In genomic region chr16:57723170-57723569, GRCh38 we compare ENCODE assay signal across 16 cellular contexts. TPM values are rescaled to one million over a fixed set of nuclear protein-coding genes. Genes with fewer than 3 reads are reported as not detected.
DNase-seq lines count a peak whose midpoint lies in the region; ATAC-seq, FAIRE-seq and TF ChIP-seq lines count a peak whose summit lies in the region.
"Had no signal": no experiment of that assay in that cellular context is flagged by ENCODE, and none has a peak within 500 bp of the region (broad histone marks: within the 10 kb centered on the region; RNA-seq: fewer than 3 reads in every experiment).

No MANE protein-coding gene starts in this region.

- H3K9me1 ChIP-seq in IMR-90 (ENCODE audit: insufficient read depth, low read length): no peaks in the 10 kb centered on the region
- H3K9me1 ChIP-seq in K562 (ENCODE audit: control insufficient read depth, insufficient read depth, low read length): no peaks in the 10 kb centered on the region

- FAIRE-seq in A549 (lab: Jason Lieb, UNC) (no peak), K562 (lab: Jason Lieb, UNC) (peak; percentile 35), GM12892 (lab: Jason Lieb, UNC) (no peak)
- FAIRE-seq: H54 had no signal

- DNase-seq in A549 (ENCODE audit: low read depth in 1 of 2, low spot score in 1 of 2) (peak in 1 of 2 experiments; percentile 63), IMR-90 (no peak), K562 (ENCODE audit: extremely low read depth in 1 of 4, low spot score in 3 of 4) (peak; percentile 42 to 67 (median 50)), kidney tubule cell (ENCODE audit: low spot score) (peak; percentile 21), GM12892 (ENCODE audit: insufficient read length) (no peak), superior temporal gyrus (ENCODE audit: extremely low spot score) (no peak)
- DNase-seq in stimulated activated naive CD8-positive, alpha-beta T cell treated with anti-CD3 and anti-CD28 coated beads, Interleukin-15, Interleukin-2, amounts not matched to agents 100 U/mL and 50 U/mL, for 24 hours: no peak
- DNase-seq: BE2C; central memory CD4-positive, alpha-beta T cell; gastrocnemius medialis had no signal

- H2BK120ac ChIP-seq in IMR-90 (ENCODE audit: low read depth, low read length): no peak overlapping the region

- H4K8ac ChIP-seq in IMR-90 (ENCODE audit: low read depth in 2 of 2, low read length in 2 of 2): no peak overlapping the region

- no peak overlapping the region for H2AK9ac ChIP-seq in IMR-90 (replicated peaks; ENCODE audit: low read depth, low read length, poor library complexity)

- no peak overlapping the region for H2AK5ac ChIP-seq in IMR-90 (ENCODE audit: low read depth, low read length)

- dilution Hi-C loops in IMR-90 (cut with HindIII; ENCODE audit: low sequenced_read_pairs, unreplicated experiment): no loop called here

- POLR2A ChIA-PET in A549 (lab: Yijun Ruan, JAX) (no interaction called here), IMR-90 (lab: Charles Lee; ENCODE audit: unreplicated experiment) (no interaction called here), K562 (lab: Yijun Ruan, JAX) (interaction anchor here (0.6 to 1.5 kb wide), 3 partner anchors 12 to 89 kb away, joined by 3 to 8 read pairs (median 5); partner anchors contain the start of gene KATNB1)

- H3K9me3 ChIP-seq in A549 (no peaks in the 10 kb centered on the region), IMR-90 (ENCODE audit: control insufficient read depth, insufficient read depth, low read length) (no peaks in the 10 kb centered on the region), K562 (replicated peaks; ENCODE audit: control insufficient read depth, insufficient read depth, low read depth, low read length) (no peaks in the 10 kb centered on the region)
- H3K9me3 ChIP-seq: BE2C, gastrocnemius medialis had no signal

- TF ChIP-seq EP300 in A549 (IDR thresholded peaks at IDR 0.05) (no peak), K562 (IDR thresholded peaks at IDR 0.05; ENCODE audit: low read length) (no peak)

- BruUV-seq in IMR-90 (replicated peaks; lab: Mats Ljungman, UMichigan): no TSS peak
- BruUV-seq in K562 (replicated peaks; lab: Mats Ljungman, UMichigan): no TSS peak

- H3K56ac ChIP-seq in IMR-90 (ENCODE audit: extremely low read depth, insufficient read depth, low read length): no peak overlapping the region

- no peak overlapping the region for H2BK5ac ChIP-seq in IMR-90 (ENCODE audit: low read depth, low read length, poor library complexity, severe bottlenecking)

- no peak overlapping the region for H3K9ac ChIP-seq in IMR-90 (ENCODE audit: low read depth, low read length)
- H3K9ac ChIP-seq in K562 (ENCODE audit: insufficient read depth in 1 of 2, low read depth in 2 of 2, low read length in 2 of 2): peak overlapping the region in 1 of 2 experiments; percentile 10; a peak in 1 of 4 replicates
- H3K9ac ChIP-seq: KMS-11 had no signal

- H2BK20ac ChIP-seq in IMR-90 (ENCODE audit: low read depth, low read length): no peak overlapping the region

- no peak overlapping the region for H3K4me3 ChIP-seq in A549
- H3K4me3 ChIP-seq in IMR-90 (ENCODE audit: insufficient read depth, low read depth, low read length): no peak overlapping the region
- H3K4me3 ChIP-seq in K562: no peak overlapping the region
- H3K4me3 ChIP-seq: gastrocnemius medialis had no signal

- H3K14ac ChIP-seq in IMR-90 (replicated peaks; ENCODE audit: low read depth, low read length): no peak overlapping the region

- no peaks in the 10 kb centered on the region for H3K79me1 ChIP-seq in IMR-90 (ENCODE audit: low read depth in 1 of 2, low read length in 2 of 2)

- H3K4me1 ChIP-seq in A549 (peaks cover 15% of the 10 kb centered on the region; the same call in 2 of the 3 replicates), IMR-90 (ENCODE audit: control insufficient read depth, insufficient read depth, low read length) (no peaks in the 10 kb centered on the region), K562 (replicated peaks in 1 of 2; ENCODE audit: control insufficient read depth in 2 of 2, insufficient read depth in 2 of 2, low read length in 2 of 2) (peaks cover 12 to 14% of the 10 kb centered on the region in 2 experiments)
- H3K4me1 ChIP-seq: gastrocnemius medialis had no signal

- no peak overlapping the region for H4K5ac ChIP-seq in IMR-90 (ENCODE audit: low read depth, low read length)

- H3K36me3 ChIP-seq in IMR-90 (ENCODE audit: control insufficient read depth, insufficient read depth, low read length) (no peaks in the 10 kb centered on the region), K562 (ENCODE audit: control insufficient read depth, insufficient read depth, low read length) (no peaks in the 10 kb centered on the region)
- H3K36me3 ChIP-seq: BE2C, gastrocnemius medialis had no signal

- H3K27ac ChIP-seq in A549 (no peak overlapping the region), IMR-90 (ENCODE audit: insufficient read depth, low read length) (no peak overlapping the region), K562 (ENCODE audit: extremely low read depth, low read depth, low read length) (no peak overlapping the region)
- H3K27ac ChIP-seq: gastrocnemius medialis, KMS-11 had no signal

- WGBS in A549 (ENCODE audit: missing lambda C conversion rate): 44% methylated on average over 7 of the region's 7 CpGs
- WGBS in IMR-90 (ENCODE audit: extremely low coverage in 2 of 2, insufficient read length in 1 of 2), 2 experiments: 58% methylated on average over 2 of the region's 7 CpGs; no CpG with 5 or more reads in 1 of the 2 experiments
- WGBS in K562 (ENCODE audit: insufficient coverage, low coverage, missing lambda C conversion rate): 22% methylated on average over 7 of the region's 7 CpGs

- TF ChIP-seq CTCF in A549 (IDR thresholded peaks at IDR 0.05) (peak; percentile 40), IMR-90 (conservative IDR thresholded peaks at IDR 0.05; ENCODE audit: low read depth, low read length) (peak; percentile 17; the same call in 1 of the 2 replicates), K562 (IDR thresholded peaks at IDR 0.05 in 2 of 3, conservative IDR thresholded peaks at IDR 0.05 in 1 of 3; ENCODE audit: insufficient read depth in 2 of 3, low read depth in 1 of 3, low read length in 3 of 3) (peak; percentile 66 to 73 (median 67))

- intact Hi-C loops in IMR-90 (cut with micrococcal nuclease): no loop called here
- intact Hi-C loops in K562 (cut with micrococcal nuclease): loop anchor here (5.0 kb wide), 1 partner anchor 131 kb away; no protein-coding TSS in a partner anchor

- H3K18ac ChIP-seq in IMR-90 (ENCODE audit: low read depth, low read length): no peak overlapping the region

- no peak overlapping the region for H4K91ac ChIP-seq in IMR-90 (ENCODE audit: insufficient read depth, low read depth, low read length)

- in situ Hi-C loops in IMR-90 (cut with MboI; ENCODE audit: low sequenced_read_pairs): no loop called here
- in situ Hi-C loops in K562 (cut with MboI): no loop called here

- no peak overlapping the region for H2BK15ac ChIP-seq in IMR-90 (ENCODE audit: low read depth, low read length)

- TF ChIP-seq RAD21 in A549 (conservative IDR thresholded peaks at IDR 0.05 in 1 of 2, IDR thresholded peaks at IDR 0.05 in 1 of 2): peak; percentile 62 to 82
- TF ChIP-seq RAD21 in IMR-90 (IDR thresholded peaks at IDR 0.05; ENCODE audit: low read length): no peak
- peak; percentile 34 to 73; a peak in 2 of 4 replicates for TF ChIP-seq RAD21 in K562 (CRISPR knock-in tag; conservative IDR thresholded peaks at IDR 0.05 in 1 of 2, IDR thresholded peaks at IDR 0.05 in 1 of 2)

- peaks cover 13% of the 10 kb centered on the region for H3K27me3 ChIP-seq in IMR-90 (ENCODE audit: control insufficient read depth, insufficient read depth, low read length)
- peaks cover 0 to 6% of the 10 kb centered on the region in 2 experiments; a peak in 1 of 5 replicates for H3K27me3 ChIP-seq in K562 (ENCODE audit: control insufficient read depth in 2 of 2, insufficient read depth in 2 of 2, low read length in 2 of 2)
- H3K27me3 ChIP-seq: BE2C, gastrocnemius medialis had no signal

- no peak overlapping the region for H3K23ac ChIP-seq in IMR-90 (ENCODE audit: low read depth, low read length)

- H4K20me1 ChIP-seq in IMR-90 (ENCODE audit: insufficient read depth, low read length) (no peaks in the 10 kb centered on the region), K562 (replicated peaks; ENCODE audit: control insufficient read depth, insufficient read depth, low read length) (no peaks in the 10 kb centered on the region)

- TF ChIP-seq POLR2A in A549 (IDR thresholded peaks at IDR 0.05; ENCODE audit: low read length): no peak
- no peak for TF ChIP-seq POLR2A in IMR-90 (IDR thresholded peaks at IDR 0.05; ENCODE audit: low read depth, low read length)
- TF ChIP-seq POLR2A in K562 (conservative IDR thresholded peaks at IDR 0.05): no peak
- no peak for TF ChIP-seq POLR2A in GM12892 (IDR thresholded peaks at IDR 0.05; ENCODE audit: low read depth, low read length)

- CTCF ChIA-PET in A549 (lab: Yijun Ruan, JAX): interaction anchor here (0.6 to 5.0 kb wide), 18 partner anchors 9 to 295 kb away, joined by 3 to 42 read pairs (median 4); partner anchors contain the start of genes KATNB1, USB1 and ZNF319
- CTCF ChIA-PET in IMR-90 (lab: Yijun Ruan, JAX): no interaction called here
- CTCF ChIA-PET in K562 (lab: Yijun Ruan, JAX; ENCODE audit: low intra/inter-chr PET ratio): no interaction called here

- H2AFZ ChIP-seq in IMR-90 (replicated peaks; ENCODE audit: low read length, poor library complexity): no peak overlapping the region
- H2AFZ ChIP-seq in K562 (ENCODE audit: low read depth, low read length): peak overlapping the region; percentile 15; the same call in 1 of the 2 replicates

- H3K4me2 ChIP-seq in A549 (no peak overlapping the region), IMR-90 (ENCODE audit: low read depth, low read length) (no peak overlapping the region), K562 (ENCODE audit: insufficient read depth, low read length) (no peak overlapping the region)
- H3K4me2 ChIP-seq: KMS-11 had no signal

- ATAC-seq in A549: peak in 1 of 2 experiments; percentile 60; a peak in 3 of 6 replicates
- no peak for ATAC-seq in IMR-90 (ENCODE audit: low read depth)
- peak; percentile 75 for ATAC-seq in K562
- no peak for ATAC-seq in GM21786 (IDR thresholded peaks at IDR 0.05; ENCODE audit: unreplicated experiment)
- no peak for ATAC-seq in stimulated activated naive CD8-positive, alpha-beta T cell treated with anti-CD3 and anti-CD28 coated beads, Interleukin-15, Interleukin-2, amounts not matched to agents 100 U/mL and 50 U/mL, for 24 hours
- ATAC-seq: gastrocnemius medialis had no signal

- no peak overlapping the region for H3K4ac ChIP-seq in IMR-90 (ENCODE audit: low read depth, low read length)

- no peaks in the 10 kb centered on the region for H3K79me2 ChIP-seq in K562 (ENCODE audit: control insufficient read depth, insufficient read depth, low read length)

RNA-seq across cellular contexts. Expression of gene KATNB1, which starts 12.4 kb away (rescaled TPM):
- polyA plus RNA-seq in A549 (2011; rRNA removed) (18.6 and 21.1 TPM in 2 replicates), A549 (2017; fragmentation: RNase III; extraction: RNeasy Plus Mini Kit Qiagen cat#74134 plus additional on column Dnase treatment) (18.1 to 21.0 TPM (median 19.1 TPM) in 3 replicates), IMR-90 (2012; rRNA removed) (23.5 and 27.6 TPM in 2 replicates), K562 (2011; rRNA removed) (21.9 and 35.8 TPM in 2 replicates), K562 (2014; fragmentation: Illumina TruSeq; extraction: Trizol) (34.2 and 55.7 TPM in 2 replicates), K562 (2014; fragmentation: Nextera tagmentation; extraction: Ambion mirVana) (1 to 10 TPM; 1.2 to 2.6 TPM), K562 (2014; rRNA removed) (39.6 and 48.0 TPM in 2 replicates)
- polyA plus RNA-seq in A549 (2012; cell fraction: cytosol; rRNA removed): 43.2 and 53.0 TPM in 2 replicates
- 124 and 158 TPM in 2 replicates for polyA plus RNA-seq in A549 (2012; cell fraction: nucleus; rRNA removed)
- polyA minus RNA-seq in A549 (2011; rRNA and poly(A)+ RNA removed): 14.3 and 22.3 TPM in 2 replicates
- total RNA-seq in IMR-90 (2012; rRNA removed) (10.9 and 14.2 TPM in 2 replicates), K562 (2014; rRNA removed) (41.7 and 49.9 TPM in 2 replicates), K562 (2014; rRNA removed; fragmentation: Illumina TruSeq; extraction: Trizol) (11.0 and 12.4 TPM in 2 replicates), K562 (2015; rRNA removed; fragmentation: Illumina TruSeq; extraction: Trizol) (16.2 and 19.2 TPM in 2 replicates), K562 (2021) (50.2 and 52.6 TPM in 2 replicates)
- 15.9 and 23.1 TPM in 2 replicates for polyA plus RNA-seq in IMR-90 (2012; cell fraction: cytosol; rRNA removed)
- polyA plus RNA-seq in IMR-90 (2012; cell fraction: nucleus; rRNA removed; ENCODE audit: low replicate concordance): 67.2 and 166 TPM in 2 replicates
- 32.2 and 108 TPM in 2 replicates for total RNA-seq in K562 (2011; cell fraction: chromatin; rRNA removed; ENCODE audit: low replicate concordance)
- total RNA-seq in K562 (2011; cell fraction: nucleolus; rRNA removed): 85.9 and 107 TPM in 2 replicates
- 35.6 and 47.7 TPM in 2 replicates for total RNA-seq in K562 (2011; cell fraction: nucleoplasm; rRNA removed)
- 23.3 and 42.8 TPM in 2 replicates for polyA plus RNA-seq in K562 (2011; cell fraction: cytosol; rRNA removed)
- 157 and 196 TPM in 2 replicates for polyA plus RNA-seq in K562 (2011; cell fraction: nucleus; rRNA removed)
- 32.5 and 46.3 TPM in 2 replicates for polyA plus RNA-seq in K562 (2012)
- 9.4 and 10.4 TPM in 2 replicates for polyA minus RNA-seq in K562 (2011; rRNA and poly(A)+ RNA removed)
- 17.7 and 29.2 TPM in 2 replicates for polyA minus RNA-seq in K562 (2011; cell fraction: cytosol; rRNA and poly(A)+ RNA removed)
- 35.1 and 38.8 TPM in 2 replicates for polyA minus RNA-seq in K562 (2011; cell fraction: nucleus; rRNA and poly(A)+ RNA removed)
- 16.3 TPM for polyA plus RNA-seq in GM12892 (2012; ENCODE audit: missing spikeins)

RNA-seq across cellular contexts. Expression of gene DRC7, which starts 28.6 kb away (rescaled TPM):
- polyA plus RNA-seq in A549 (2011; rRNA removed) (0.17 and 0.28 TPM in 2 replicates), A549 (2017; fragmentation: RNase III; extraction: RNeasy Plus Mini Kit Qiagen cat#74134 plus additional on column Dnase treatment) (0.10 to 0.28 TPM (median 0.10 TPM) in 3 replicates), IMR-90 (2012; rRNA removed) (not detected in 2 replicates), K562 (2011; rRNA removed) (0.13 and 0.53 TPM in 2 replicates), K562 (2014; fragmentation: Illumina TruSeq; extraction: Trizol) (0.12 and 0.29 TPM in 2 replicates), K562 (2014; fragmentation: Nextera tagmentation; extraction: Ambion mirVana) (not detected), K562 (2014; rRNA removed) (not detected in 2 replicates)
- polyA plus RNA-seq in A549 (2012; cell fraction: cytosol; rRNA removed): 0.05 and 0.19 TPM in 2 replicates
- polyA plus RNA-seq in A549 (2012; cell fraction: nucleus; rRNA removed): 0.11 and 0.20 TPM in 2 replicates
- 0.91 TPM in 1 of 2 replicates, not detected in the other for polyA minus RNA-seq in A549 (2011; rRNA and poly(A)+ RNA removed)
- total RNA-seq in IMR-90 (2012; rRNA removed) (not detected in 2 replicates), K562 (2014; rRNA removed) (0.09 TPM in 1 of 2 replicates, not detected in the other), K562 (2014; rRNA removed; fragmentation: Illumina TruSeq; extraction: Trizol) (0.04 TPM in 1 of 2 replicates, not detected in the other), K562 (2015; rRNA removed; fragmentation: Illumina TruSeq; extraction: Trizol) (0.19 and 0.33 TPM in 2 replicates), K562 (2021) (0.22 and 0.24 TPM in 2 replicates)
- not detected in 2 replicates for polyA plus RNA-seq in IMR-90 (2012; cell fraction: cytosol; rRNA removed)
- polyA plus RNA-seq in IMR-90 (2012; cell fraction: nucleus; rRNA removed; ENCODE audit: low replicate concordance): not detected in 2 replicates
- total RNA-seq in K562 (2011; cell fraction: chromatin; rRNA removed; ENCODE audit: low replicate concordance): 0.90 and 1.9 TPM in 2 replicates
- total RNA-seq in K562 (2011; cell fraction: nucleolus; rRNA removed): not detected in 2 replicates
- 0.15 TPM in 1 of 2 replicates, not detected in the other for total RNA-seq in K562 (2011; cell fraction: nucleoplasm; rRNA removed)
- polyA plus RNA-seq in K562 (2011; cell fraction: cytosol; rRNA removed): 0.07 and 0.40 TPM in 2 replicates
- 0.65 and 1.0 TPM in 2 replicates for polyA plus RNA-seq in K562 (2011; cell fraction: nucleus; rRNA removed)
- 0.51 and 1.4 TPM in 2 replicates for polyA plus RNA-seq in K562 (2012)
- polyA minus RNA-seq in K562 (2011; rRNA and poly(A)+ RNA removed): 0.35 and 0.69 TPM in 2 replicates
- polyA minus RNA-seq in K562 (2011; cell fraction: cytosol; rRNA and poly(A)+ RNA removed): not detected in 2 replicates
- 0.27 and 0.67 TPM in 2 replicates for polyA minus RNA-seq in K562 (2011; cell fraction: nucleus; rRNA and poly(A)+ RNA removed)
- polyA plus RNA-seq in GM12892 (2012; ENCODE audit: missing spikeins): not detected
- total RNA-seq: activated T-helper 1 cell treated with anti-CD3 and anti-CD28 coated beads, Interleukin-12 subunit alpha, Interleukin-12 subunit beta, Interleukin-2, Interleukin-4 antibody, amounts not matched to agents 30 ng/mL and 10 ng/mL and 1 ng/mL, durations not matched to agents 14 hours and 24 hours and 36 hours; gastrocnemius medialis; mesenteric fat pad had no signal

RNA-seq across cellular contexts. Expression of gene ADGRG3, which starts 55.1 kb away (rescaled TPM):
- polyA plus RNA-seq in A549 (2011; rRNA removed) (0.45 and 0.77 TPM in 2 replicates), A549 (2017; fragmentation: RNase III; extraction: RNeasy Plus Mini Kit Qiagen cat#74134 plus additional on column Dnase treatment) (0.17 to 0.34 TPM (median 0.25 TPM) in 3 replicates), IMR-90 (2012; rRNA removed) (not detected in 2 replicates), K562 (2011; rRNA removed) (0.13 and 0.18 TPM in 2 replicates), K562 (2014; fragmentation: Illumina TruSeq; extraction: Trizol) (0.09 and 0.10 TPM in 2 replicates), K562 (2014; fragmentation: Nextera tagmentation; extraction: Ambion mirVana) (under 1 TPM; 0.10 to 0.30 TPM), K562 (2014; rRNA removed) (0.24 and 0.52 TPM in 2 replicates)
- 0.17 and 0.22 TPM in 2 replicates for polyA plus RNA-seq in A549 (2012; cell fraction: cytosol; rRNA removed)
- 0.70 and 0.87 TPM in 2 replicates for polyA plus RNA-seq in A549 (2012; cell fraction: nucleus; rRNA removed)
- polyA minus RNA-seq in A549 (2011; rRNA and poly(A)+ RNA removed): 0.41 and 1.2 TPM in 2 replicates
- total RNA-seq in IMR-90 (2012; rRNA removed) (not detected in 2 replicates), K562 (2014; rRNA removed) (not detected in 2 replicates), K562 (2014; rRNA removed; fragmentation: Illumina TruSeq; extraction: Trizol) (0.16 TPM in 1 of 2 replicates, not detected in the other), K562 (2015; rRNA removed; fragmentation: Illumina TruSeq; extraction: Trizol) (0.08 TPM in 1 of 2 replicates, not detected in the other), K562 (2021) (0.09 and 0.16 TPM in 2 replicates)
- not detected in 2 replicates for polyA plus RNA-seq in IMR-90 (2012; cell fraction: cytosol; rRNA removed)
- not detected in 2 replicates for polyA plus RNA-seq in IMR-90 (2012; cell fraction: nucleus; rRNA removed; ENCODE audit: low replicate concordance)
- total RNA-seq in K562 (2011; cell fraction: chromatin; rRNA removed; ENCODE audit: low replicate concordance): 0.40 and 1.00 TPM in 2 replicates
- 0.17 and 0.66 TPM in 2 replicates for total RNA-seq in K562 (2011; cell fraction: nucleolus; rRNA removed)
- total RNA-seq in K562 (2011; cell fraction: nucleoplasm; rRNA removed): 0.29 TPM in 1 of 2 replicates, not detected in the other
- polyA plus RNA-seq in K562 (2011; cell fraction: cytosol; rRNA removed): 0.09 and 0.18 TPM in 2 replicates
- polyA plus RNA-seq in K562 (2011; cell fraction: nucleus; rRNA removed): 0.51 and 0.59 TPM in 2 replicates
- polyA plus RNA-seq in K562 (2012): 0.03 and 2.0 TPM in 2 replicates
- polyA minus RNA-seq in K562 (2011; rRNA and poly(A)+ RNA removed): 0.21 TPM in 1 of 2 replicates, not detected in the other
- polyA minus RNA-seq in K562 (2011; cell fraction: cytosol; rRNA and poly(A)+ RNA removed): not detected in 2 replicates
- polyA minus RNA-seq in K562 (2011; cell fraction: nucleus; rRNA and poly(A)+ RNA removed): 0.27 TPM in 1 of 2 replicates, not detected in the other
- polyA plus RNA-seq in GM12892 (2012; ENCODE audit: missing spikeins): not detected
- total RNA-seq: activated T-helper 1 cell treated with anti-CD3 and anti-CD28 coated beads, Interleukin-12 subunit alpha, Interleukin-12 subunit beta, Interleukin-2, Interleukin-4 antibody, amounts not matched to agents 30 ng/mL and 10 ng/mL and 1 ng/mL, durations not matched to agents 14 hours and 24 hours and 36 hours; pulmonary artery endothelial cell had no signal

Comparison
In these comparisons a context has a peak if more than half of its experiments do, and no peak if none do; other contexts are left out.
1. DNase-seq: peak in K562 (4 of 4) and kidney tubule cell (single experiment); none in IMR-90 (single experiment), GM12892 (single experiment), superior temporal gyrus (single experiment) and stimulated activated naive CD8-positive, alpha-beta T cell treated with anti-CD3 and anti-CD28 coated beads, Interleukin-15, Interleukin-2, amounts not matched to agents 100 U/mL and 50 U/mL, for 24 hours (single experiment).
2. CTCF ChIP-seq: peak in every context shown above with its lines; median percentile 67 in K562; 40 in A549; 17 in IMR-90.
3. Of the 35 proteins assayed by ChIP-seq in both K562 and A549: peak only in K562: ESRRA and ZFP36; only in A549: none; in both: CTCF, RAD21 and SMC3; in neither: 28; mixed calls (peak in some experiments, not most) for 2.